In genomic region chr7:23467281-23467680, GRCh38 we compare ENCODE assay signal across 10 cellular contexts. TPM values are rescaled to one million over a fixed set of nuclear protein-coding genes. Genes with fewer than 3 reads are reported as not detected.
DNase-seq lines count a peak whose midpoint lies in the region; ATAC-seq and TF ChIP-seq lines count a peak whose summit lies in the region.
"Had no signal": no experiment of that assay in that cellular context is flagged by ENCODE, and none has a peak within 500 bp of the region (broad histone marks: within the 10 kb centered on the region; RNA-seq: fewer than 3 reads in every experiment).

No MANE protein-coding gene starts in this region.

- peaks cover 28% of the 10 kb centered on the region for H3K4me1 ChIP-seq in HUES48 (ENCODE audit: control insufficient read depth, insufficient read depth, low read length)
- H3K4me1 ChIP-seq in adipocyte (ENCODE audit: control insufficient read depth, insufficient read depth, low read length), result peaks cover 24% of the 10 kb centered on the region
- H3K4me1 ChIP-seq in mesenchymal stem cell (ENCODE audit: control insufficient read depth, insufficient read depth, low read depth, low read length), result peaks cover 9% of the 10 kb centered on the region

- H3K9me3 Mint-ChIP-seq in Calu3 (ENCODE audit: low read depth, unreplicated experiment), result no peaks in the 10 kb centered on the region

- no peak overlapping the region for H4K8ac ChIP-seq in mesenchymal stem cell (ENCODE audit: low read length)

- H3K36me3 Mint-ChIP-seq in Calu3 (ENCODE audit: insufficient read depth, unreplicated experiment), result peaks cover 82% of the 10 kb centered on the region

- H3K4me3 Mint-ChIP-seq in Calu3 (ENCODE audit: low read depth, unreplicated experiment), result peak overlapping the region; percentile 86

- no peak overlapping the region for H2BK12ac ChIP-seq in mesenchymal stem cell (ENCODE audit: low read length in 2 of 2)

- H3K14ac ChIP-seq in mesenchymal stem cell (ENCODE audit: low read length in 2 of 2), result peak overlapping the region in 1 of 2 experiments; percentile 24

- H3K9me3 ChIP-seq in HUES48 (ENCODE audit: control insufficient read depth, insufficient read depth, low read length), result no peaks in the 10 kb centered on the region
- H3K9me3 ChIP-seq in adipocyte (ENCODE audit: control insufficient read depth, low read length), result no peaks in the 10 kb centered on the region
- no peaks in the 10 kb centered on the region for H3K9me3 ChIP-seq in mesenchymal stem cell (ENCODE audit: control insufficient read depth, low read length)

- intact Hi-C loops in Calu3 (cut with micrococcal nuclease; ENCODE audit: unreplicated experiment) (no loop called here), sciatic nerve (cut with DNase I) (no loop called here)

- CTCF ChIA-PET in Calu3 (lab: Charles Lee), result interaction anchor here (0.7 kb wide), 1 partner anchor 194 kb away, joined by 4 read pairs; no protein-coding TSS in a partner anchor

- no TSS peak for BruUV-seq in Calu3 (replicated peaks; lab: Mats Ljungman, UMichigan)

- no peak overlapping the region for H4K91ac ChIP-seq in mesenchymal stem cell (ENCODE audit: low read length)

- H3K27me3 ChIP-seq in HUES48 (ENCODE audit: control insufficient read depth, insufficient read depth, low read length) (no peaks in the 10 kb centered on the region), adipocyte (replicated peaks; ENCODE audit: control insufficient read depth, insufficient read depth, low read length) (peaks cover 3% of the 10 kb centered on the region), mesenchymal stem cell (ENCODE audit: control insufficient read depth in 1 of 2, insufficient read depth in 1 of 2, low read length in 2 of 2) (peaks cover 0 to 79% of the 10 kb centered on the region in 2 experiments)

- no peak overlapping the region for H2BK120ac ChIP-seq in mesenchymal stem cell (ENCODE audit: low read depth, low read length)

- peak overlapping the region in 1 of 2 experiments; percentile 43 for H3K4ac ChIP-seq in mesenchymal stem cell (ENCODE audit: low read depth in 1 of 2, low read length in 2 of 2)

- no peak overlapping the region for H2AFZ ChIP-seq in mesenchymal stem cell (ENCODE audit: low read depth, low read length)

- H3K4me3 ChIP-seq in HUES48 (ENCODE audit: low read depth, low read length) (peak overlapping the region; percentile 95), adipocyte (ENCODE audit: low read length) (peak overlapping the region; percentile 85), mesenchymal stem cell (ENCODE audit: insufficient read depth in 1 of 2, low read depth in 1 of 2, low read length in 2 of 2) (peak overlapping the region; percentile 28 to 81)

- H3K23ac ChIP-seq in mesenchymal stem cell (ENCODE audit: low read length in 2 of 2), result no peak overlapping the region

- no peak overlapping the region for H2BK5ac ChIP-seq in mesenchymal stem cell (ENCODE audit: low read depth, low read length, poor library complexity, severe bottlenecking)

- H3K27ac ChIP-seq in HUES48 (ENCODE audit: low read depth, low read length) (peak overlapping the region; percentile 100), mesenchymal stem cell (ENCODE audit: low read length, poor library complexity, severe bottlenecking) (peak overlapping the region; percentile 83)
- H3K27ac ChIP-seq: coronary artery had no signal

- H3K4me1 Mint-ChIP-seq in Calu3 (ENCODE audit: low read depth, unreplicated experiment), result peaks cover 43% of the 10 kb centered on the region

- H3K4me2 ChIP-seq in mesenchymal stem cell (ENCODE audit: low read length, poor library complexity, severe bottlenecking), result peak overlapping the region; percentile 88

- peak overlapping the region; percentile 87 for H3K9ac ChIP-seq in HUES48 (ENCODE audit: low read depth, low read length)
- H3K9ac ChIP-seq in adipocyte (ENCODE audit: low read length), result peak overlapping the region; percentile 78
- H3K9ac ChIP-seq in mesenchymal stem cell (ENCODE audit: low read length), result peak overlapping the region; percentile 69

- 0% methylated on average over 6 of the region's 7 CpGs for WGBS in mesenchymal stem cell

- no peaks in the 10 kb centered on the region for H3K27me3 Mint-ChIP-seq in Calu3 (ENCODE audit: unreplicated experiment)

- peak; percentile 23 for DNase-seq in Calu3
- DNase-seq in adipocyte (ENCODE audit: low read depth), result peak; percentile 48
- no peak for DNase-seq in mesenchymal stem cell
- no peak for DNase-seq in sciatic nerve (ENCODE audit: low spot score)
- DNase-seq: NCI-H2029 had no signal

- TF ChIP-seq CTCF in Calu3 (IDR thresholded peaks at IDR 0.05; ENCODE audit: unreplicated experiment), result no peak

- no peak for ATAC-seq in esophagus mucosa
- no peak for ATAC-seq in GM21390 (IDR thresholded peaks at IDR 0.05; ENCODE audit: unreplicated experiment)
- no peak for ATAC-seq in HG03460 (IDR thresholded peaks at IDR 0.05; ENCODE audit: unreplicated experiment)
- no peak for ATAC-seq in sciatic nerve

- H3K27ac Mint-ChIP-seq in Calu3 (ENCODE audit: unreplicated experiment), result peak overlapping the region; percentile 80

- H3K36me3 ChIP-seq in HUES48 (ENCODE audit: control insufficient read depth, insufficient read depth, low read length) (no peaks in the 10 kb centered on the region), adipocyte (ENCODE audit: control insufficient read depth, insufficient read depth, low read length, severe bottlenecking) (no peaks in the 10 kb centered on the region), mesenchymal stem cell (ENCODE audit: control insufficient read depth in 1 of 2, insufficient read depth in 2 of 2, low read depth in 1 of 2, low read length in 2 of 2) (no peaks in the 10 kb centered on the region)

- peak overlapping the region in 1 of 2 experiments; percentile 58 for H3K18ac ChIP-seq in mesenchymal stem cell (ENCODE audit: low read depth in 1 of 2, low read length in 2 of 2)

- no peak overlapping the region for H2AK5ac ChIP-seq in mesenchymal stem cell (ENCODE audit: low read length, severe bottlenecking)

- no peak overlapping the region for H2BK15ac ChIP-seq in mesenchymal stem cell (ENCODE audit: low read depth, poor library complexity, severe bottlenecking)

- H3K79me1 ChIP-seq in mesenchymal stem cell (replicated peaks; ENCODE audit: low read length, poor library complexity, severe bottlenecking), result peaks cover 1% of the 10 kb centered on the region

RNA-seq across cellular contexts. Expression of gene IGF2BP3, which starts 3.0 kb away (rescaled TPM):
- total RNA-seq in Calu3 (2022) (111 and 114 TPM in 2 replicates), esophagus mucosa (3.9 TPM), sciatic nerve (2.0 TPM)
- polyA plus RNA-seq in mesenchymal stem cell (2013, experiment 1 of 2), result 122 TPM
- 117 TPM for polyA plus RNA-seq in mesenchymal stem cell (2013, experiment 2 of 2)

Comparison
In these comparisons a context has a peak if more than half of its experiments do, and no peak if none do; other contexts are left out.
1. DNase-seq: peak in Calu3 (single experiment) and adipocyte (single experiment); none in mesenchymal stem cell (single experiment) and sciatic nerve (single experiment).
2. RNA of gene IGF2BP3, which starts 3.0 kb away (total RNA-seq): 111 to 114 TPM in Calu3; 3.9 TPM in esophagus mucosa (single experiment) and 2.0 TPM in sciatic nerve (single experiment); every median in the first group is over 10 times any median in the second.
3. Peak in every context shown above with its lines, with median percentiles within 50 percentile points of each other: H3K4me3 ChIP-seq and H3K9ac ChIP-seq.